22 cellular contexts compared by ENCODE assay signal in genomic region chr20:10668677-10669368, GRCh38. TPM values are rescaled to one million over a fixed set of nuclear protein-coding genes. Genes with fewer than 3 reads are reported as not detected.
A peak's percentile ranks its signal among the peaks of the same experiment; 100 is the strongest.
DNase-seq lines count a peak whose midpoint lies in the region; ATAC-seq and TF ChIP-seq lines count a peak whose summit lies in the region.
"Had no signal": no experiment of that assay in that cellular context is flagged by ENCODE, and none has a peak within 500 bp of the region (broad histone marks: within the 10 kb centered on the region; RNA-seq: fewer than 3 reads in every experiment).

No MANE protein-coding gene starts in this region.

- no peaks in the 10 kb centered on the region for H3K9me3 Mint-ChIP-seq in Calu3 (ENCODE audit: low read depth, unreplicated experiment)
- H3K9me3 Mint-ChIP-seq: stimulated activated naive CD8-positive, alpha-beta T cell treated with anti-CD3 and anti-CD28 coated beads, Interleukin-15, amount 100 ng/mL, for 72 hours; T-helper 1 cell treated with Interleukin-12 subunit alpha and Interleukin-12 subunit beta and Interleukin-4 antibody, amounts not matched to agents 30 μg/mL and 1 μg/mL, for 36 hours had no signal

- no peak for ATAC-seq in RWPE2 (ENCODE audit: low read depth)
- ATAC-seq in psoas muscle = no peak
- no peak for ATAC-seq in GM18867 (IDR thresholded peaks at IDR 0.05; ENCODE audit: unreplicated experiment)
- ATAC-seq: activated CD8-positive, alpha-beta memory T cell treated with anti-CD3 and anti-CD28 coated beads, Interleukin-2, amount 10 ng/mL, durations not matched to agents 7 days and 5 days; stimulated activated naive CD8-positive, alpha-beta T cell treated with anti-CD3 and anti-CD28 coated beads, Interleukin-15, amount 100 ng/mL, for 72 hours had no signal

- peaks cover 27% of the 10 kb centered on the region for H3K4me1 Mint-ChIP-seq in Calu3 (ENCODE audit: low read depth, unreplicated experiment)

- H3K27me3 ChIP-seq in RWPE2 (ENCODE audit: insufficient read depth, poor library complexity, severe bottlenecking) (no peaks in the 10 kb centered on the region), psoas muscle (ENCODE audit: insufficient read depth in 3 of 3, low read length in 2 of 3) (no peaks in the 10 kb centered on the region)

- H3K9me3 ChIP-seq in RWPE2 (ENCODE audit: severe bottlenecking) (no peaks in the 10 kb centered on the region), psoas muscle (no peaks in the 10 kb centered on the region)

- intact Hi-C loops in Calu3 (cut with micrococcal nuclease; ENCODE audit: unreplicated experiment) (loop anchor here (10.0 kb wide), 1 partner anchor 114 kb away; no protein-coding TSS in a partner anchor), psoas muscle (cut with DNase I) (loop anchor here (5.0 to 10.0 kb wide), 2 partner anchors 194 to 603 kb away; no protein-coding TSS in a partner anchor)

- peak overlapping the region; percentile 23 for H3K27ac Mint-ChIP-seq in Calu3 (ENCODE audit: unreplicated experiment)
- H3K27ac Mint-ChIP-seq: activated CD8-positive, alpha-beta memory T cell treated with anti-CD3 and anti-CD28 coated beads, Interleukin-2, amount 10 ng/mL, durations not matched to agents 7 days and 5 days; stimulated activated naive CD8-positive, alpha-beta T cell treated with anti-CD3 and anti-CD28 coated beads, Interleukin-15, amount 100 ng/mL, for 72 hours; T-helper 1 cell treated with Interleukin-12 subunit alpha and Interleukin-12 subunit beta and Interleukin-4 antibody, amounts not matched to agents 30 μg/mL and 1 μg/mL, for 36 hours had no signal

- DNase-seq in Calu3 = no peak
- DNase-seq in RWPE2 (ENCODE audit: low spot score) = no peak
- DNase-seq in fibroblast of the aortic adventitia (ENCODE audit: low read depth) = peak; percentile 39
- DNase-seq in psoas muscle = no peak
- no peak for DNase-seq in NK-92 (lab: John Stamatoyannopoulos, UW; ENCODE audit: unreplicated experiment)
- DNase-seq in occipital lobe (lab: John Stamatoyannopoulos, UW) = no peak
- DNase-seq in activated CD4-positive, alpha-beta T cell treated with anti-CD3 and anti-CD28 coated beads, Interleukin-2, amount 50 U/mL, for 4 hours = no peak
- DNase-seq: activated CD4-positive, CD25-positive, alpha-beta regulatory T cell; activated CD8-positive, alpha-beta memory T cell treated with anti-CD3 and anti-CD28 coated beads, Interleukin-2, amount 10 ng/mL, durations not matched to agents 7 days and 5 days; activated effector memory CD4-positive, alpha-beta T cell treated with anti-CD3 and anti-CD28 coated beads, Interleukin-2, amount 50 U/mL, for 16 hours; amniotic stem cell; GM23248; Kasumi-1; NCI-H146; NCI-H2227 treated with DMSO at 0.1 percent for 48 hours; NK-92 treated with Interleukin-12 subunit alpha and Interleukin-12 subunit beta, amount 100 ng/mL, for 24 hours; stimulated activated CD4-positive, alpha-beta T cell treated with anti-CD3 and anti-CD28 coated beads, Interleukin-15, amount 100 ng/mL, for 24 hours; stimulated activated naive CD8-positive, alpha-beta T cell treated with anti-CD3 and anti-CD28 coated beads, Interleukin-15, amount 100 ng/mL, for 72 hours had no signal

- H3K36me3 ChIP-seq in RWPE2 (ENCODE audit: low read depth) (peaks cover 86% of the 10 kb centered on the region), psoas muscle (ENCODE audit: insufficient read depth in 1 of 2, low read depth in 1 of 2) (peaks cover 0 to 25% of the 10 kb centered on the region in 2 donors)

- 73 to 76% (median 75%) methylated on average over 7 of the region's 7 CpGs for WGBS in psoas muscle, 3 donors

- TF ChIP-seq CTCF in Calu3 (IDR thresholded peaks at IDR 0.05; ENCODE audit: unreplicated experiment) = no peak
- no peak for TF ChIP-seq CTCF in RWPE2 (IDR thresholded peaks at IDR 0.05; ENCODE audit: poor library complexity, severe bottlenecking)
- no peak for TF ChIP-seq CTCF in fibroblast of the aortic adventitia (IDR thresholded peaks at IDR 0.05; ENCODE audit: insufficient read depth, low read length)
- TF ChIP-seq CTCF in psoas muscle (IDR thresholded peaks at IDR 0.05) = no peak

- CTCF ChIA-PET in Calu3 (lab: Charles Lee) = no interaction called here

- TSS peak; percentile 0 for BruUV-seq in Calu3 (replicated peaks; lab: Mats Ljungman, UMichigan)

- H3K27ac ChIP-seq in RWPE2 (ENCODE audit: poor library complexity, severe bottlenecking) = peak overlapping the region; percentile 92
- no peak overlapping the region for H3K27ac ChIP-seq in psoas muscle
- H3K27ac ChIP-seq: GM23248, HL-60 had no signal

- H3K4me1 ChIP-seq in RWPE2 (ENCODE audit: insufficient read depth, poor library complexity, severe bottlenecking) = peaks cover 50% of the 10 kb centered on the region
- H3K4me1 ChIP-seq in psoas muscle = peaks cover 36% of the 10 kb centered on the region

- H3K4me3 ChIP-seq in RWPE2 (ENCODE audit: severe bottlenecking) (no peak overlapping the region), fibroblast of the aortic adventitia (ENCODE audit: low read depth, low read length) (peak overlapping the region; percentile 1), psoas muscle (peak overlapping the region; percentile 97)
- H3K4me3 ChIP-seq: GM23248 had no signal

- H3K27me3 Mint-ChIP-seq in Calu3 (ENCODE audit: unreplicated experiment) = no peaks in the 10 kb centered on the region

- peaks cover 100% of the 10 kb centered on the region for H3K36me3 Mint-ChIP-seq in Calu3 (ENCODE audit: insufficient read depth, unreplicated experiment)
- H3K36me3 Mint-ChIP-seq: activated CD8-positive, alpha-beta memory T cell treated with anti-CD3 and anti-CD28 coated beads, Interleukin-2, amount 10 ng/mL, durations not matched to agents 7 days and 5 days had no signal

- peak overlapping the region; percentile 82 for H3K4me3 Mint-ChIP-seq in Calu3 (ENCODE audit: low read depth, unreplicated experiment)
- H3K4me3 Mint-ChIP-seq: activated CD8-positive, alpha-beta memory T cell treated with anti-CD3 and anti-CD28 coated beads, Interleukin-2, amount 10 ng/mL, durations not matched to agents 7 days and 5 days; stimulated activated naive CD8-positive, alpha-beta T cell treated with anti-CD3 and anti-CD28 coated beads, Interleukin-15, amount 100 ng/mL, for 72 hours; T-helper 1 cell treated with Interleukin-12 subunit alpha and Interleukin-12 subunit beta and Interleukin-4 antibody, amounts not matched to agents 30 μg/mL and 1 μg/mL, for 36 hours had no signal

RNA-seq across cellular contexts. Expression of gene JAG1, which starts 5.0 kb away (rescaled TPM):
- total RNA-seq in Calu3 (2022) (156 and 245 TPM in 2 replicates), fibroblast of the aortic adventitia (ENCODE audit: low replicate concordance) (39.2 and 46.7 TPM in 2 replicates), psoas muscle (10 to 100 TPM; 10.4 to 35.4 (median 16.0) TPM), occipital lobe (26.0 TPM)
- polyA plus RNA-seq in psoas muscle = 1 to 10 TPM; 5.4 to 6.5 (median 5.6) TPM
- total RNA-seq: G401 had no signal
